ENCODE assay signal across 2 cellular contexts in the genomic region with DNA sequence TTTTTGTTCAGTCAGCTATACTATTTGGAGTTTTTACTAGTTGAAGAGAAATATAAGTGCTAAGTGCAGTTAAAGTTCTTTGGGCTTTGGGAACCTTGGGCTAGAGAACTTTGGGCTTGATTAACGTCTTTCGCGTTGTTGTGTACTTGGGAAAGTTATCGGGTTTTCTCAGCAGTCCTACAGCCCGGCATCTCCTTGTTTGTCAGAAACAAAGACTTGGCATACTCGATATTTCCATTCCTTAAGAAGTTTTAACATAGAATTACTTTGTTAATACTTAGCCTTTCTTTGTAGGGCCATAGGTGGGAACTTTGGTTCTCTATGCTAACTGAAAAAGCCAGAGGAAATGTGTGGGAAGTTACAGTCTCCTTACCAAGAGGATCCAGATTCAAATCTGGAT.
TF ChIP-seq lines count a peak whose summit lies in the region.

No MANE protein-coding gene starts in this region.

TF ChIP-seq in WTC11, 78 proteins besides CTCF, POLR2A, EP300 and RAD21:
- TF ChIP-seq GABPB1 (CRISPR knock-in tag; IDR thresholded peaks at IDR 0.05) = no peak
- no peak for TF ChIP-seq ZNF512 (CRISPR knock-in tag; IDR thresholded peaks at IDR 0.05; ENCODE audit: borderline replicate concordance)
- TF ChIP-seq, protein P1, sequence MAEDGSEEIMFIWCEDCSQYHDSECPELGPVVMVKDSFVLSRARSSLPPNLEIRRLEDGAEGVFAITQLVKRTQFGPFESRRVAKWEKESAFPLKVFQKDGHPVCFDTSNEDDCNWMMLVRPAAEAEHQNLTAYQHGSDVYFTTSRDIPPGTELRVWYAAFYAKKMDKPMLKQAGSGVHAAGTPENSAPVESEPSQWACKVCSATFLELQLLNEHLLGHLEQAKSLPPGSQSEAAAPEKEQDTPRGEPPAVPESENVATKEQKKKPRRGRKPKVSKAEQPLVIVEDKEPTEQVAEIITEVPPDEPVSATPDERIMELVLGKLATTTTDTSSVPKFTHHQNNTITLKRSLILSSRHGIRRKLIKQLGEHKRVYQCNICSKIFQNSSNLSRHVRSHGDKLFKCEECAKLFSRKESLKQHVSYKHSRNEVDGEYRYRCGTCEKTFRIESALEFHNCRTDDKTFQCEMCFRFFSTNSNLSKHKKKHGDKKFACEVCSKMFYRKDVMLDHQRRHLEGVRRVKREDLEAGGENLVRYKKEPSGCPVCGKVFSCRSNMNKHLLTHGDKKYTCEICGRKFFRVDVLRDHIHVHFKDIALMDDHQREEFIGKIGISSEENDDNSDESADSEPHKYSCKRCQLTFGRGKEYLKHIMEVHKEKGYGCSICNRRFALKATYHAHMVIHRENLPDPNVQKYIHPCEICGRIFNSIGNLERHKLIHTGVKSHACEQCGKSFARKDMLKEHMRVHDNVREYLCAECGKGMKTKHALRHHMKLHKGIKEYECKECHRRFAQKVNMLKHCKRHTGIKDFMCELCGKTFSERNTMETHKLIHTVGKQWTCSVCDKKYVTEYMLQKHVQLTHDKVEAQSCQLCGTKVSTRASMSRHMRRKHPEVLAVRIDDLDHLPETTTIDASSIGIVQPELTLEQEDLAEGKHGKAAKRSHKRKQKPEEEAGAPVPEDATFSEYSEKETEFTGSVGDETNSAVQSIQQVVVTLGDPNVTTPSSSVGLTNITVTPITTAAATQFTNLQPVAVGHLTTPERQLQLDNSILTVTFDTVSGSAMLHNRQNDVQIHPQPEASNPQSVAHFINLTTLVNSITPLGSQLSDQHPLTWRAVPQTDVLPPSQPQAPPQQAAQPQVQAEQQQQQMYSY (CRISPR knock-in tag; IDR thresholded peaks at IDR 0.05) = no peak
- no peak for TF ChIP-seq FOXK1 (CRISPR knock-in tag; IDR thresholded peaks at IDR 0.05)
- no peak for TF ChIP-seq NR2C2 (CRISPR knock-in tag; IDR thresholded peaks at IDR 0.05)
- TF ChIP-seq IRF2 (CRISPR knock-in tag; IDR thresholded peaks at IDR 0.05; ENCODE audit: borderline replicate concordance, low read depth) = no peak
- no peak for TF ChIP-seq NFYB (CRISPR knock-in tag; conservative IDR thresholded peaks at IDR 0.05; ENCODE audit: low read depth)
- TF ChIP-seq CDX4 (CRISPR knock-in tag; IDR thresholded peaks at IDR 0.05; ENCODE audit: borderline replicate concordance) = no peak
- TF ChIP-seq MYBL2 (CRISPR knock-in tag; IDR thresholded peaks at IDR 0.05) = no peak
- no peak for TF ChIP-seq ETV6 (CRISPR knock-in tag; IDR thresholded peaks at IDR 0.05)
- TF ChIP-seq, protein P2, sequence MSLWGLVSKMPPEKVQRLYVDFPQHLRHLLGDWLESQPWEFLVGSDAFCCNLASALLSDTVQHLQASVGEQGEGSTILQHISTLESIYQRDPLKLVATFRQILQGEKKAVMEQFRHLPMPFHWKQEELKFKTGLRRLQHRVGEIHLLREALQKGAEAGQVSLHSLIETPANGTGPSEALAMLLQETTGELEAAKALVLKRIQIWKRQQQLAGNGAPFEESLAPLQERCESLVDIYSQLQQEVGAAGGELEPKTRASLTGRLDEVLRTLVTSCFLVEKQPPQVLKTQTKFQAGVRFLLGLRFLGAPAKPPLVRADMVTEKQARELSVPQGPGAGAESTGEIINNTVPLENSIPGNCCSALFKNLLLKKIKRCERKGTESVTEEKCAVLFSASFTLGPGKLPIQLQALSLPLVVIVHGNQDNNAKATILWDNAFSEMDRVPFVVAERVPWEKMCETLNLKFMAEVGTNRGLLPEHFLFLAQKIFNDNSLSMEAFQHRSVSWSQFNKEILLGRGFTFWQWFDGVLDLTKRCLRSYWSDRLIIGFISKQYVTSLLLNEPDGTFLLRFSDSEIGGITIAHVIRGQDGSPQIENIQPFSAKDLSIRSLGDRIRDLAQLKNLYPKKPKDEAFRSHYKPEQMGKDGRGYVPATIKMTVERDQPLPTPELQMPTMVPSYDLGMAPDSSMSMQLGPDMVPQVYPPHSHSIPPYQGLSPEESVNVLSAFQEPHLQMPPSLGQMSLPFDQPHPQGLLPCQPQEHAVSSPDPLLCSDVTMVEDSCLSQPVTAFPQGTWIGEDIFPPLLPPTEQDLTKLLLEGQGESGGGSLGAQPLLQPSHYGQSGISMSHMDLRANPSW (CRISPR knock-in tag; conservative IDR thresholded peaks at IDR 0.05; ENCODE audit: low read depth) = no peak
- TF ChIP-seq, protein P3, sequence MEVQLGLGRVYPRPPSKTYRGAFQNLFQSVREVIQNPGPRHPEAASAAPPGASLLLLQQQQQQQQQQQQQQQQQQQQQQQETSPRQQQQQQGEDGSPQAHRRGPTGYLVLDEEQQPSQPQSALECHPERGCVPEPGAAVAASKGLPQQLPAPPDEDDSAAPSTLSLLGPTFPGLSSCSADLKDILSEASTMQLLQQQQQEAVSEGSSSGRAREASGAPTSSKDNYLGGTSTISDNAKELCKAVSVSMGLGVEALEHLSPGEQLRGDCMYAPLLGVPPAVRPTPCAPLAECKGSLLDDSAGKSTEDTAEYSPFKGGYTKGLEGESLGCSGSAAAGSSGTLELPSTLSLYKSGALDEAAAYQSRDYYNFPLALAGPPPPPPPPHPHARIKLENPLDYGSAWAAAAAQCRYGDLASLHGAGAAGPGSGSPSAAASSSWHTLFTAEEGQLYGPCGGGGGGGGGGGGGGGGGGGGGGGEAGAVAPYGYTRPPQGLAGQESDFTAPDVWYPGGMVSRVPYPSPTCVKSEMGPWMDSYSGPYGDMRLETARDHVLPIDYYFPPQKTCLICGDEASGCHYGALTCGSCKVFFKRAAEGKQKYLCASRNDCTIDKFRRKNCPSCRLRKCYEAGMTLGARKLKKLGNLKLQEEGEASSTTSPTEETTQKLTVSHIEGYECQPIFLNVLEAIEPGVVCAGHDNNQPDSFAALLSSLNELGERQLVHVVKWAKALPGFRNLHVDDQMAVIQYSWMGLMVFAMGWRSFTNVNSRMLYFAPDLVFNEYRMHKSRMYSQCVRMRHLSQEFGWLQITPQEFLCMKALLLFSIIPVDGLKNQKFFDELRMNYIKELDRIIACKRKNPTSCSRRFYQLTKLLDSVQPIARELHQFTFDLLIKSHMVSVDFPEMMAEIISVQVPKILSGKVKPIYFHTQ (CRISPR knock-in tag; IDR thresholded peaks at IDR 0.05) = no peak
- TF ChIP-seq ZNF232 (CRISPR knock-in tag; IDR thresholded peaks at IDR 0.05) = no peak

TF ChIP-seq in endothelial cell of umbilical vein, 7 proteins besides CTCF, POLR2A, EP300 and RAD21:
- no peak for TF ChIP-seq EZH2 (IDR thresholded peaks at IDR 0.05; ENCODE audit: borderline replicate concordance, low read depth, low read length, severe bottlenecking)
- TF ChIP-seq JUN (IDR thresholded peaks at IDR 0.05; ENCODE audit: borderline replicate concordance, insufficient read depth, insufficient read length, low read depth) = no peak
- TF ChIP-seq MYC (IDR thresholded peaks at IDR 0.05; ENCODE audit: low read depth, low read length) = no peak
- TF ChIP-seq, protein P4, sequence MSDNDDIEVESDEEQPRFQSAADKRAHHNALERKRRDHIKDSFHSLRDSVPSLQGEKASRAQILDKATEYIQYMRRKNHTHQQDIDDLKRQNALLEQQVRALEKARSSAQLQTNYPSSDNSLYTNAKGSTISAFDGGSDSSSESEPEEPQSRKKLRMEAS (IDR thresholded peaks at IDR 0.05; ENCODE audit: insufficient read depth, insufficient read length) = no peak
- TF ChIP-seq GATA2 (IDR thresholded peaks at IDR 0.05; ENCODE audit: insufficient read depth, insufficient read length, low read depth, low read length) = no peak
- TF ChIP-seq FOS (IDR thresholded peaks at IDR 0.05; ENCODE audit: borderline replicate concordance, insufficient read depth, low read length) = no peak
- no peak for TF ChIP-seq POLR2AphosphoS5 (IDR thresholded peaks at IDR 0.05; ENCODE audit: insufficient read depth, low read depth, low read length)
